ENCODE assay signal across 8 cellular contexts in genomic region chr1:25246600-25247023, GRCh38. TPM values are rescaled to one million over a fixed set of nuclear protein-coding genes. Genes with fewer than 3 reads are reported as not detected.
A peak's percentile ranks its signal among the peaks of the same experiment; 100 is the strongest.
DNase-seq lines count a peak whose midpoint lies in the region; ATAC-seq and TF ChIP-seq lines count a peak whose summit lies in the region.

No MANE protein-coding gene starts in this region.

- no peak overlapping the region for H2AFZ ChIP-seq in Loucy (ENCODE audit: low read length)

- peak overlapping the region; percentile 99 for H3K4me2 ChIP-seq in Loucy (ENCODE audit: low read depth, low read length, poor library complexity, severe bottlenecking)

- TF ChIP-seq CTCF in AG04450 (IDR thresholded peaks at IDR 0.05; ENCODE audit: low read depth, low read length) (no peak), Loucy (conservative IDR thresholded peaks at IDR 0.05; ENCODE audit: low read length) (no peak)

- H3K36me3 ChIP-seq in Loucy (ENCODE audit: insufficient read depth, low read length) (peaks cover 35% of the 10 kb centered on the region), adipocyte (ENCODE audit: control insufficient read depth, insufficient read depth, low read length, severe bottlenecking) (peaks cover 42% of the 10 kb centered on the region), iPS-20b (ENCODE audit: insufficient read depth, low read depth, low read length) (peaks cover 41% of the 10 kb centered on the region)

- POLR2A ChIA-PET in AG04450 (lab: Yijun Ruan, JAX) = interaction anchor here (1.0 to 1.9 kb wide), 3 partner anchors 14 to 184 kb away, joined by 3 to 36 read pairs (median 7); partner anchors contain the start of gene SYF2

- H3K4me1 ChIP-seq in Loucy (ENCODE audit: insufficient read depth, low read length, poor library complexity, severe bottlenecking) (peaks cover 26% of the 10 kb centered on the region), adipocyte (ENCODE audit: control insufficient read depth, insufficient read depth, low read length) (peaks cover 23% of the 10 kb centered on the region), iPS-20b (ENCODE audit: insufficient read depth, low read length) (no peaks in the 10 kb centered on the region; the same call in 1 of the 2 replicates)

- peak overlapping the region; percentile 99 for H3K4me3 ChIP-seq in AG04450 (ENCODE audit: low read depth, low read length)
- H3K4me3 ChIP-seq in Loucy (ENCODE audit: low read length, poor library complexity, severe bottlenecking) = peak overlapping the region; percentile 79
- H3K4me3 ChIP-seq in adipocyte (ENCODE audit: low read length) = peak overlapping the region; percentile 94
- peak overlapping the region; percentile 84 for H3K4me3 ChIP-seq in iPS-20b (ENCODE audit: low read length)

- H3K9me2 ChIP-seq in Loucy (replicated peaks; ENCODE audit: low read depth, low read length) = no peaks in the 10 kb centered on the region

- H3K27me3 ChIP-seq in AG04450 (ENCODE audit: control insufficient read depth, insufficient read depth, low read length) (no peaks in the 10 kb centered on the region), Loucy (ENCODE audit: insufficient read depth, low read length, poor library complexity, severe bottlenecking) (no peaks in the 10 kb centered on the region), adipocyte (replicated peaks; ENCODE audit: control insufficient read depth, insufficient read depth, low read length) (no peaks in the 10 kb centered on the region), iPS-20b (ENCODE audit: insufficient read depth, low read length) (no peaks in the 10 kb centered on the region)

- peaks cover 51% of the 10 kb centered on the region for H3K79me2 ChIP-seq in Loucy (ENCODE audit: insufficient read depth, low read length)

- H3F3A ChIP-seq in Loucy (ENCODE audit: low read depth) = 0 out of 2 replicates have a peak, but pooled peaks cover 3% of the 10 kb centered on the region

- H3K27ac ChIP-seq in AG04450 (ENCODE audit: low read depth, low read length) (peak overlapping the region; percentile 99), iPS-20b (ENCODE audit: low read length) (no peak overlapping the region)

- no peaks in the 10 kb centered on the region; the same call in 1 of the 2 replicates for H3K9me3 ChIP-seq in AG04450 (ENCODE audit: control insufficient read depth, insufficient read depth, low read length)
- no peaks in the 10 kb centered on the region for H3K9me3 ChIP-seq in Loucy (ENCODE audit: insufficient read depth, low read depth, low read length)
- H3K9me3 ChIP-seq in adipocyte (ENCODE audit: control insufficient read depth, low read length) = no peaks in the 10 kb centered on the region
- no peaks in the 10 kb centered on the region for H3K9me3 ChIP-seq in iPS-20b (ENCODE audit: insufficient read depth, low read depth, low read length)

- peaks cover 53% of the 10 kb centered on the region for H4K20me1 ChIP-seq in Loucy (ENCODE audit: insufficient read depth, low read length, poor library complexity, severe bottlenecking)

- peak; percentile 5 for ATAC-seq in GM19372 (IDR thresholded peaks at IDR 0.05; ENCODE audit: low read depth, unreplicated experiment)
- ATAC-seq in HG03565 (IDR thresholded peaks at IDR 0.05; ENCODE audit: unreplicated experiment) = no peak
- no peak for ATAC-seq in HG03280 (IDR thresholded peaks at IDR 0.05; ENCODE audit: unreplicated experiment)

- H3K9ac ChIP-seq in Loucy (ENCODE audit: low read depth, low read length, poor library complexity, severe bottlenecking) (peak overlapping the region; percentile 88), adipocyte (ENCODE audit: low read length) (peak overlapping the region; percentile 99), iPS-20b (ENCODE audit: low read depth, low read length) (peak overlapping the region; percentile 80)

- DNase-seq in AG04450 (ENCODE audit: low read depth, low spot score) (no peak), adipocyte (ENCODE audit: low read depth) (peak; percentile 60)
- peak; percentile 43 to 48 for DNase-seq in stimulated activated CD4-positive, alpha-beta T cell treated with anti-CD3 and anti-CD28 coated beads, Interleukin-2, amount 100 ng/mL, for 24 hours

- CTCF ChIA-PET in AG04450 (lab: Charles Lee) = no interaction called here

RNA-seq across cellular contexts. Expression of gene RSRP1, which starts 0.6 kb away (rescaled TPM):
- polyA plus RNA-seq in AG04450 (2011; rRNA removed) = 49.7 and 65.7 TPM in 2 replicates
- 55.7 and 84.1 TPM in 2 replicates for polyA minus RNA-seq in AG04450 (2011; rRNA and poly(A)+ RNA removed)

RNA-seq across cellular contexts. Expression of gene SYF2, which starts 14.3 kb away (rescaled TPM):
- polyA plus RNA-seq in AG04450 (2011; rRNA removed) = 33.7 and 48.3 TPM in 2 replicates
- polyA minus RNA-seq in AG04450 (2011; rRNA and poly(A)+ RNA removed) = 5.0 and 5.3 TPM in 2 replicates

RNA-seq across cellular contexts. Expression of gene RHD, which starts 25.7 kb away (rescaled TPM):
- polyA plus RNA-seq in AG04450 (2011; rRNA removed) = not detected in 2 replicates
- polyA minus RNA-seq in AG04450 (2011; rRNA and poly(A)+ RNA removed) = not detected in 2 replicates
